Comparison of ENCODE assay signal across 24 cellular contexts in genomic region chr7:6389728-6390127, GRCh38.
"Had no signal": no experiment of that assay in that cellular context is flagged by ENCODE, and none has a peak within 500 bp of the region (broad histone marks: within the 10 kb centered on the region; RNA-seq: fewer than 3 reads in every experiment).

No MANE protein-coding gene starts in this region.

- H3K9me3 ChIP-seq: lower lobe of right lung, neutrophil, right atrium auricular region, sigmoid colon, spleen, tibial nerve, vagina had no signal

- DNase-seq: hippocampal formation; kidney glomerular epithelial cell; left cardiac atrium; lower lobe of right lung; mammary epithelial cell; mesenchymal stem cell; naive B cell; natural killer cell; nephron progenitor cell; occipital lobe; sigmoid colon; small intestine; stimulated activated CD4-positive, alpha-beta T cell treated with anti-CD3 and anti-CD28 coated beads, Interleukin-4, amount 100 ng/mL, for 24 hours; stimulated activated naive CD4-positive, alpha-beta T cell; substantia nigra had no signal

- ATAC-seq: left cardiac atrium; left lobe of liver; lower lobe of right lung; natural killer cell; stimulated activated effector memory CD8-positive, alpha-beta T cell treated with anti-CD3 and anti-CD28 coated beads, Interleukin-12 subunit alpha, Interleukin-12 subunit beta, amount 100 ng/mL, for 72 hours had no signal

- H3K36me3 ChIP-seq: neural progenitor cell had no signal

- H3K27ac ChIP-seq: lower lobe of right lung, neural progenitor cell, parathyroid adenoma, right atrium auricular region, tibial nerve, vagina had no signal

- H3K4me3 ChIP-seq: lower lobe of right lung, neural progenitor cell, right atrium auricular region, sigmoid colon, spleen, tibial nerve, vagina had no signal

- H3K27me3 ChIP-seq: neural progenitor cell, neutrophil, right atrium auricular region, sigmoid colon, spleen, tibial nerve, vagina had no signal
